In the genomic region with DNA sequence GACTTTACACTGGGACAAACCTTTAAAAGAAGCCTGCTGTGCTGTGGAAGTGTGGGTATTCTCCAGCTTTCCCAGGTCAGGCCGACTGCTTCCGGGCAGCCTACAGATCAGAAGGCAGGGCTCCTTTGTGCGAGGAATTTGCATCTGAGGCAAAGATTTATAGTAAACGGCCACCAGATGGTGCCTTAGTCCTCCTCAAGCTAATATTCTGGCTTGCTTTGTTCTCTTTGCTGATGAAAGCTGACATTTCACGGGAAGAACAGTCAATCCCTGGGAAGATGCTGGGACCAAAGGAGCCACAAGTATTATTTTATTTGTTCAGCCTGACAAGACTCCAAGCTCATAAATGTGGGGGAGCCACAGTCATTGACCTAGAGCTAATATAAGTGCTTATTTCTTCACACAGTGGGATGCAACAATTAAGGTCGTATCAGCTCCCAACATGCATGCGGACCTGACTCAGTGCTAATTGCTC, we compare ENCODE assay signal across 8 cellular contexts.
DNase-seq lines count a peak whose midpoint lies in the region; FAIRE-seq and TF ChIP-seq lines count a peak whose summit lies in the region.

No MANE protein-coding gene starts in this region.

- no peak for TF ChIP-seq POLR2A in vagina (IDR thresholded peaks at IDR 0.05)

- H3K4me2 ChIP-seq in GM23248 (ENCODE audit: unreplicated experiment) (peak overlapping the region; percentile 17), Karpas-422 (ENCODE audit: low read depth, low read length, poor library complexity, severe bottlenecking) (peak overlapping the region; percentile 44)

- H3K36me3 ChIP-seq in GM23248 (ENCODE audit: low read depth) (no peaks in the 10 kb centered on the region), Karpas-422 (ENCODE audit: insufficient read depth, low read length) (no peaks in the 10 kb centered on the region), vagina (no peaks in the 10 kb centered on the region)

- H3K4me1 ChIP-seq in GM23248 (ENCODE audit: insufficient read depth) = no peaks in the 10 kb centered on the region
- peaks cover 24% of the 10 kb centered on the region for H3K4me1 ChIP-seq in Karpas-422 (ENCODE audit: low read length)
- peaks cover 27% of the 10 kb centered on the region for H3K4me1 ChIP-seq in vagina

- in situ Hi-C loops in GM23248 (cut with MboI) = no loop called here

- H3K27ac ChIP-seq in GM23248 (no peak overlapping the region), Karpas-422 (ENCODE audit: low read length) (no peak overlapping the region), vagina (peak overlapping the region; percentile 40)

- H3K27me3 ChIP-seq in GM23248 (replicated peaks; ENCODE audit: insufficient read depth) = 0 out of 2 replicates have a peak, but pooled peaks cover 3% of the 10 kb centered on the region
- no peaks in the 10 kb centered on the region for H3K27me3 ChIP-seq in Karpas-422 (ENCODE audit: low read length)
- H3K27me3 ChIP-seq in vagina = no peaks in the 10 kb centered on the region

- intact Hi-C loops in vagina (cut with DNase I) = loop anchor here (5.0 kb wide), 2 partner anchors 44 to 236 kb away; no protein-coding TSS in a partner anchor

- 24% methylated on average over 7 of the region's 7 CpGs for WGBS in GM23248 (ENCODE audit: low coverage in 1 of 2, low lambda C conversion rate in 2 of 2, missing lambda C conversion rate in 2 of 2), 2 experiments

- peak; percentile 56 for FAIRE-seq in frontal cortex (lab: Jason Lieb, UNC)

- H4K20me1 ChIP-seq in GM23248 (ENCODE audit: insufficient read depth) (no peaks in the 10 kb centered on the region), Karpas-422 (ENCODE audit: insufficient read depth, low read depth, low read length) (no peaks in the 10 kb centered on the region)

- H3K4me3 ChIP-seq in GM23248 (no peak overlapping the region), Karpas-422 (ENCODE audit: low read length) (no peak overlapping the region; the same call in 1 of the 2 replicates), vagina (no peak overlapping the region)

- H3K9me2 ChIP-seq in GM23248 (ENCODE audit: insufficient read depth) = no peaks in the 10 kb centered on the region
- no peaks in the 10 kb centered on the region for H3K9me2 ChIP-seq in Karpas-422 (replicated peaks; ENCODE audit: insufficient read depth, low read length)

- peak; percentile 41 to 76 (median 65) for TF ChIP-seq CTCF in vagina (IDR thresholded peaks at IDR 0.05)

- H3F3A ChIP-seq in GM23248 (ENCODE audit: insufficient read depth) = no peaks in the 10 kb centered on the region

- H3K79me2 ChIP-seq in GM23248 (ENCODE audit: insufficient read depth) (no peaks in the 10 kb centered on the region), Karpas-422 (ENCODE audit: low read length) (no peaks in the 10 kb centered on the region)

- peak; percentile 92 for DNase-seq in ELF-1 (ENCODE audit: low read depth, low spot score)
- DNase-seq in GM23248 = peak; percentile 85
- peak; percentile 91 for DNase-seq in Karpas-422
- DNase-seq in OCI-M2 (lab: John Stamatoyannopoulos, UW; ENCODE audit: unreplicated experiment) = peak; percentile 17
- DNase-seq in activated effector memory CD4-positive, alpha-beta T cell treated with anti-CD3 and anti-CD28 coated beads, Interleukin-2, amount 50 U/mL, for 16 hours = peak; percentile 70
- peak; percentile 48 to 62 for DNase-seq in frontal cortex (ENCODE audit: low spot score in 2 of 2)
- DNase-seq in non-pigmented ciliary epithelial cell (ENCODE audit: low read depth) = peak; percentile 48
- peak in 1 of 2 donors; percentile 84 for DNase-seq in vagina (ENCODE audit: extremely low spot score in 2 of 2)

- H2AFZ ChIP-seq in GM23248 (peak overlapping the region; percentile 84), Karpas-422 (ENCODE audit: low read length) (peak overlapping the region; percentile 66; the same call in 1 of the 2 replicates)

- H3K9ac ChIP-seq in GM23248 = peak overlapping the region; percentile 35; the same call in 1 of the 2 replicates
- H3K9ac ChIP-seq in Karpas-422 (ENCODE audit: low read length) = peak overlapping the region; percentile 29

- no peaks in the 10 kb centered on the region for H3K9me3 ChIP-seq in GM23248 (ENCODE audit: low read depth)
- no peaks in the 10 kb centered on the region for H3K9me3 ChIP-seq in Karpas-422 (ENCODE audit: low read length)
- H3K9me3 ChIP-seq in vagina = no peaks in the 10 kb centered on the region
